28 cellular contexts compared by ENCODE assay signal in the genomic region with DNA sequence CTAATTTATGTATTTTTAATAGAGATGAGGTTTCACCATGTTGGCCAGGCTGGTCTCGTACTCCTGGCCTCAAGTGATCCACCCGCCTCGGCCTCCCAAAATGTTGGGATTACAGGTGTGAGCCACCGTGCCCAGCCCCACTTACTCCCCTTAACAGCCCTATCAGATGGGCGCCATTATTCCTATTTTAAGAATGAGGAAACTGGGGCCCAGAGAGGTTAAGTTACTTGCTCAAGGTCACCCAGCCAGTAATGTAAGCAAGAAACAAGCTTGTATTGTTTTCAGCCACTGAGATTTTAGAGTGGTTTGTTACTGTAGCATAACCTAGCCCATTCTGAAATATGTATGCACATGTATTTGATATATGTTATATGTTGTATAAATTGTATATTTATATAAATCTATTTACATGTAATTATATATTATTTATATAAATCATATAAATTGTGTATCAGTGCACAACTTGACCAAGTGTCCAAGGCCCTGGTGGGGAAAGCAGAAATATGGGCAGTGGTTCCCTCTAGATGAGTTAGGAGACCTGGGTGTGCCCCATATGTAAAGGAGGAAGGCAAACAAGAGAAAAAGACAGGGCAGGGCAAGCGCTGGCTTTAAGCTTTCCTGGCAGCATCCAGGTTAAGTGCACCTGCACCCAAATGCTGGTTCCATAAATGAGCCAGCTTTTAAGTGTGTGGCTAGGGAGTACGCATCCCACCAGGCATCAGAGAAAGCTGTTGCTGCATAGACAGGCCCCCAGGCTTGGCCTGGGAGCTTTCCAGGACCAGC. TPM values are rescaled to one million over a fixed set of nuclear protein-coding genes. Genes with fewer than 3 reads are reported as not detected.
"Had no signal": no experiment of that assay in that cellular context is flagged by ENCODE, and none has a peak within 500 bp of the region (broad histone marks: within the 10 kb centered on the region; RNA-seq: fewer than 3 reads in every experiment).

No MANE protein-coding gene starts in this region.

- ATAC-seq: activated CD8-positive, alpha-beta T cell treated with anti-CD3 and anti-CD28 coated beads for 36 hours; activated naive CD8-positive, alpha-beta T cell treated with anti-CD3 and anti-CD28 coated beads, Interleukin-2, amount 50 U/mL, for 24 hours; activated T-cell treated with anti-CD3 and anti-CD28 coated beads, Interleukin-2, amount 50 U/mL, for 4 hours; activated T-helper 17 cell treated with anti-CD3 and anti-CD28 coated beads, Interleukin-2, amount 50 U/mL, for 72 hours; foreskin keratinocyte; left lobe of liver; sciatic nerve had no signal

- H3K4me3 ChIP-seq: esophagus muscularis mucosa, heart left ventricle, lower lobe of right lung, skin epidermis, stomach, thyroid gland, upper lobe of left lung, vagina had no signal

- DNase-seq: activated B cell treated with CpG ODN at 0.5 μM for 24 hours; activated CD4-positive, alpha-beta T cell treated with anti-CD3 and anti-CD28 coated beads, Interleukin-2, amount 50 U/mL, for 1 hour; activated CD8-positive, alpha-beta T cell treated with anti-CD3 and anti-CD28 coated beads for 36 hours; activated naive CD8-positive, alpha-beta T cell treated with anti-CD3 and anti-CD28 coated beads, Interleukin-2, amount 50 U/mL, for 24 hours; activated T-cell treated with anti-CD3 and anti-CD28 coated beads, Interleukin-2, amount 50 U/mL, for 4 hours; amygdala; caudate nucleus; endodermal cell; foreskin keratinocyte; lower lobe of right lung; mesendoderm; nephron progenitor cell; stimulated activated CD4-positive, alpha-beta T cell treated with anti-CD3 and anti-CD28 coated beads, Interleukin-4, amount 100 ng/mL, for 24 hours; stomach; T-helper 1 cell; thyroid gland; upper lobe of left lung had no signal

- H3K9me3 ChIP-seq: esophagus muscularis mucosa, heart left ventricle, lower lobe of right lung, neutrophil, stomach, thyroid gland, upper lobe of left lung, vagina had no signal

- H3K4me1 ChIP-seq: esophagus muscularis mucosa, foreskin keratinocyte, heart left ventricle, lower lobe of right lung, upper lobe of left lung, vagina had no signal

- H3K36me3 ChIP-seq: esophagus muscularis mucosa, heart left ventricle, lower lobe of right lung, neutrophil, stomach, thyroid gland, upper lobe of left lung, vagina had no signal

RNA-seq across cellular contexts. Expression of gene GUCA1A, which starts 1.2 kb away (rescaled TPM):
- total RNA-seq: activated B cell treated with CpG ODN at 0.5 μM for 24 hours; activated T-cell treated with anti-CD3 and anti-CD28 coated beads, Interleukin-2, amount 50 U/mL, for 4 hours; esophagus muscularis mucosa; foreskin keratinocyte; left lobe of liver; lower lobe of right lung; mucosa of gallbladder; osteocyte; posterior vena cava; sciatic nerve; stomach; thyroid gland; upper lobe of left lung; vagina had no signal

RNA-seq across cellular contexts. Expression of gene GUCA1B, which starts 22.8 kb away (rescaled TPM):
- total RNA-seq: vagina had no signal

RNA-seq across cellular contexts. Expression of gene C6orf132, which starts 29.6 kb away (rescaled TPM):
- total RNA-seq: activated B cell treated with CpG ODN at 0.5 μM for 24 hours had no signal
